ENCODE assay signal across 2 cellular contexts in genomic region chr11:64395545-64396078, GRCh38.
TF ChIP-seq lines count a peak whose summit lies in the region.

No MANE protein-coding gene starts in this region.

TF ChIP-seq in IMR-90, 13 proteins besides CTCF, POLR2A, EP300 and RAD21:
- no peak for TF ChIP-seq FOS (IDR thresholded peaks at IDR 0.05; ENCODE audit: low read depth, low read length)
- TF ChIP-seq MAFK (IDR thresholded peaks at IDR 0.05; ENCODE audit: low read depth, low read length) = no peak
- TF ChIP-seq MAZ (IDR thresholded peaks at IDR 0.05; ENCODE audit: borderline replicate concordance, low read depth, low read length) = no peak
- TF ChIP-seq ELK1 (IDR thresholded peaks at IDR 0.05; ENCODE audit: borderline replicate concordance, low read depth, low read length) = no peak
- TF ChIP-seq RFX5 (IDR thresholded peaks at IDR 0.05; ENCODE audit: low read depth, low read length) = no peak

TF ChIP-seq in HepG2, 621 proteins besides CTCF, POLR2A, EP300 and RAD21:
- no peak for TF ChIP-seq ZMAT5 (CRISPR knock-in tag; IDR thresholded peaks at IDR 0.05; ENCODE audit: borderline replicate concordance, low read depth)
- peak; percentile 44; the same call in 1 of the 2 replicates for TF ChIP-seq HNF4A (CRISPR knock-in tag; IDR thresholded peaks at IDR 0.05)
